ENCODE assay signal across 17 cellular contexts in the genomic region with DNA sequence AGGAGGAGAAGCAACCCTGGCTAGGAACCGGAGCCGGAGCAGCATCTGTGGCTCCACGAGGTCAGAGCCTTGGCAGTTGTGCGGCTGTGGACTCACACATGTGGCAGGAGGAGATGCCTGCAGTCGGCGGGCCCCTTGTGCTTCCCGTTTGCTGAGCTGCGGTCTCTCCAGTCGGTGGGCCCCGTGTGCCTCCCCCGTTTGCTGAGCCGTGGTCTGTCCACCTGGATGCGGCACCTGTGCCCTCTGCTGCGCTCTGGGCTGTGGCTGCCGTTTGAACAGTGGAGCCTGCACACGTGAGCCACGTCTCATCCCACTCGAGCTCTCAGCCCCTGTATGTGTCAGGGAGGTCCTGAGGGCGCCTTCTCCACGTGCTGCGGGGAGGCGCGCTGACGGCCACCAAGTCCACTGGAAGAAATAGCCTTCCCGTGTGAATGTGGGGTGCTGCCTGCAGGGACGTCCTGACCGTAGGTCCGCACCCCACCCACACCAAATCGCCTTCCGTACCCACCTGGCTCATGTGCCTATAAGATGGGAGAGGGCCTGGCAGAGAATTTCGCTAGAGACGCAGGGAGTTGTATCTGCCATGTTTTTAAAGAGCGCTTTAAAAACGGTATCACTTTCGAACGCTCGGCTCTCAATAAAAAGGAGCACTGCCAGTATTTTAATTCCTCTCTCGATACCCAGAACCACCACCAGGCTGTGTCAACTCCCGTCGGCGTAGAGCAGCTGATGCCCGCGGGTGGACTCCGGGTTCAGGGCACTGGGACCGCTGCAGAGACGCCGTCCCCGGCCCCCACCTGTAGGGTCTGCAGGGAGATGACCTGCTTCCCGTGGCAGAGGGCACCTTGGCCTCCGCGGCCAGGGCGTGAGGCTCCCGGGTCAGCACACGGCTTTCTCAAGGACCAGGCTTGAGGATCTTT.
A peak's percentile ranks its signal among the peaks of the same experiment; 100 is the strongest.
DNase-seq lines count a peak whose midpoint lies in the region; ATAC-seq, FAIRE-seq and TF ChIP-seq lines count a peak whose summit lies in the region.
"Had no signal": no experiment of that assay in that cellular context is flagged by ENCODE, and none has a peak within 500 bp of the region (broad histone marks: within the 10 kb centered on the region; RNA-seq: fewer than 3 reads in every experiment).

No MANE protein-coding gene starts in this region.

- H3K79me2 ChIP-seq in SK-N-SH (ENCODE audit: insufficient read depth): no peaks in the 10 kb centered on the region

- no peak for TF ChIP-seq EP300 in SK-N-SH (IDR thresholded peaks at IDR 0.05; ENCODE audit: borderline replicate concordance in 1 of 2, low read depth in 1 of 2, low read length in 1 of 2)

- H2AFZ ChIP-seq in SK-N-SH (ENCODE audit: low read depth): no peak overlapping the region
- H2AFZ ChIP-seq: neural progenitor cell had no signal

- intact Hi-C loops in CD14-positive monocyte (cut with micrococcal nuclease): no loop called here

- no peak for TF ChIP-seq POLR2A in H54 (IDR thresholded peaks at IDR 0.05; ENCODE audit: low read depth, low read length)

- no peak for DNase-seq in SK-N-SH
- DNase-seq in CD14-positive monocyte (ENCODE audit: low spot score): peak; percentile 31
- peak; percentile 8 for DNase-seq in activated naive CD4-positive, alpha-beta T cell treated with anti-CD3 and anti-CD28 coated beads, Interleukin-2, amount 50 U/mL, for 16 hours
- peak; percentile 78 for DNase-seq in osteocyte (ENCODE audit: extremely low spot score, unreplicated experiment)
- no peak for DNase-seq in H54 (ENCODE audit: insufficient read length, low spot score)
- DNase-seq in GM20000 (ENCODE audit: low spot score): no peak
- DNase-seq: 8988T, MM.1S, NCI-H2081, NCI-H526 treated with DMSO at 0.1 percent for 48 hours, T-helper 1 cell had no signal

- H3K36me3 Mint-ChIP-seq in CD14-positive monocyte: peaks cover 18 to 32% of the 10 kb centered on the region in 2 donors
- H3K36me3 Mint-ChIP-seq in osteocyte (ENCODE audit: unreplicated experiment): no peaks in the 10 kb centered on the region

- H3K4me1 Mint-ChIP-seq in CD14-positive monocyte: peaks cover 23% of the 10 kb centered on the region
- peaks cover 2% of the 10 kb centered on the region for H3K4me1 Mint-ChIP-seq in osteocyte (ENCODE audit: unreplicated experiment)

- TF ChIP-seq CTCF in SK-N-SH (IDR thresholded peaks at IDR 0.05) (no peak; the same call in 1 of the 2 replicates), CD14-positive monocyte (IDR thresholded peaks at IDR 0.05) (no peak), osteocyte (IDR thresholded peaks at IDR 0.05) (no peak), GM20000 (IDR thresholded peaks at IDR 0.05; ENCODE audit: extremely low read depth, missing control alignments) (no peak)

- no peaks in the 10 kb centered on the region for H3F3A ChIP-seq in SK-N-SH (replicated peaks; ENCODE audit: insufficient read depth)

- H3K4me1 ChIP-seq in SK-N-SH (ENCODE audit: control insufficient read depth in 1 of 2, insufficient read depth in 2 of 2, low read depth in 1 of 2, low read length in 1 of 2): no peaks in the 10 kb centered on the region

- peaks cover 98% of the 10 kb centered on the region for H3K27me3 ChIP-seq in SK-N-SH (ENCODE audit: insufficient read depth)

- H3K4me2 ChIP-seq in SK-N-SH: no peak overlapping the region
- H3K4me2 ChIP-seq: neural progenitor cell had no signal

- FAIRE-seq in H54 (lab: Jason Lieb, UNC): no peak
- FAIRE-seq: RCC 7860 had no signal

- H3K9ac ChIP-seq in SK-N-SH: no peak overlapping the region
- H3K9ac ChIP-seq: neural progenitor cell had no signal

- H4K20me1 ChIP-seq in SK-N-SH (ENCODE audit: insufficient read depth): no peaks in the 10 kb centered on the region

- peaks cover 16 to 19% (median 18%) of the 10 kb centered on the region in 3 donors for H3K27me3 Mint-ChIP-seq in CD14-positive monocyte (ENCODE audit: low read depth in 3 of 3)
- H3K27me3 Mint-ChIP-seq in osteocyte (ENCODE audit: unreplicated experiment): peaks cover 5% of the 10 kb centered on the region
- H3K27me3 Mint-ChIP-seq: activated T-helper 17 cell treated with anti-CD3 and anti-CD28 coated beads, Interleukin-2, amount 50 U/mL, for 72 hours had no signal

- H3K9me2 ChIP-seq in SK-N-SH: no peaks in the 10 kb centered on the region

- no peak overlapping the region for H3K27ac ChIP-seq in SK-N-SH (ENCODE audit: low read depth in 2 of 2, low read length in 1 of 2)
- H3K27ac ChIP-seq: C4-2B, neural progenitor cell had no signal

- WGBS in SK-N-SH (ENCODE audit: low lambda C conversion rate): 17% methylated on average over 24 of the region's 54 CpGs

- H3K36me3 ChIP-seq in SK-N-SH (replicated peaks in 1 of 2; ENCODE audit: control insufficient read depth in 1 of 2, insufficient read depth in 2 of 2, low read length in 1 of 2): no peaks in the 10 kb centered on the region
- H3K36me3 ChIP-seq: neural progenitor cell had no signal

- H3K9me3 ChIP-seq in SK-N-SH: no peaks in the 10 kb centered on the region

- H3K4me3 ChIP-seq in SK-N-SH (ENCODE audit: low read depth in 2 of 2, low read length in 1 of 2): no peak overlapping the region
- H3K4me3 ChIP-seq: neural progenitor cell had no signal

- peak; percentile 45 for ATAC-seq in SK-N-SH treated with all-trans-retinoic acid at 6 μM for 48 hours
- ATAC-seq in HG02642 (IDR thresholded peaks at IDR 0.05; ENCODE audit: poor library complexity, unreplicated experiment): no peak
- ATAC-seq: activated T-helper 17 cell treated with anti-CD3 and anti-CD28 coated beads, Interleukin-2, amount 50 U/mL, for 72 hours had no signal

- H3K27ac Mint-ChIP-seq in CD14-positive monocyte (no peak overlapping the region), osteocyte (ENCODE audit: unreplicated experiment) (no peak overlapping the region)
- H3K27ac Mint-ChIP-seq: activated T-helper 17 cell treated with anti-CD3 and anti-CD28 coated beads, Interleukin-2, amount 50 U/mL, for 72 hours; neural progenitor cell had no signal

- POLR2A ChIA-PET in SK-N-SH (lab: Yijun Ruan, JAX): no interaction called here

- peaks cover 0 to 5% (median 3%) of the 10 kb centered on the region in 7 donors for H3K9me3 Mint-ChIP-seq in CD14-positive monocyte
- H3K9me3 Mint-ChIP-seq in osteocyte (ENCODE audit: unreplicated experiment): no peaks in the 10 kb centered on the region
- H3K9me3 Mint-ChIP-seq: activated T-helper 17 cell treated with anti-CD3 and anti-CD28 coated beads, Interleukin-2, amount 50 U/mL, for 72 hours; neural progenitor cell had no signal

- no peak for TF ChIP-seq RAD21 in SK-N-SH (IDR thresholded peaks at IDR 0.05; ENCODE audit: low read length)

- CTCF ChIA-PET in SK-N-SH (lab: Yijun Ruan, JAX): interaction anchor here (1.4 kb wide), 1 partner anchor 15 kb away, joined by 3 read pairs; no protein-coding TSS in a partner anchor

- H3K4me3 Mint-ChIP-seq in CD14-positive monocyte (no peak overlapping the region), osteocyte (ENCODE audit: unreplicated experiment) (no peak overlapping the region)
- H3K4me3 Mint-ChIP-seq: activated T-helper 17 cell treated with anti-CD3 and anti-CD28 coated beads, Interleukin-2, amount 50 U/mL, for 72 hours; neural progenitor cell had no signal

TF ChIP-seq in SK-N-SH treated with all-trans-retinoic acid at 6 μM for 48 hours, 23 proteins besides CTCF, POLR2A, EP300 and RAD21 (continues in another document):
- TF ChIP-seq, protein P1, sequence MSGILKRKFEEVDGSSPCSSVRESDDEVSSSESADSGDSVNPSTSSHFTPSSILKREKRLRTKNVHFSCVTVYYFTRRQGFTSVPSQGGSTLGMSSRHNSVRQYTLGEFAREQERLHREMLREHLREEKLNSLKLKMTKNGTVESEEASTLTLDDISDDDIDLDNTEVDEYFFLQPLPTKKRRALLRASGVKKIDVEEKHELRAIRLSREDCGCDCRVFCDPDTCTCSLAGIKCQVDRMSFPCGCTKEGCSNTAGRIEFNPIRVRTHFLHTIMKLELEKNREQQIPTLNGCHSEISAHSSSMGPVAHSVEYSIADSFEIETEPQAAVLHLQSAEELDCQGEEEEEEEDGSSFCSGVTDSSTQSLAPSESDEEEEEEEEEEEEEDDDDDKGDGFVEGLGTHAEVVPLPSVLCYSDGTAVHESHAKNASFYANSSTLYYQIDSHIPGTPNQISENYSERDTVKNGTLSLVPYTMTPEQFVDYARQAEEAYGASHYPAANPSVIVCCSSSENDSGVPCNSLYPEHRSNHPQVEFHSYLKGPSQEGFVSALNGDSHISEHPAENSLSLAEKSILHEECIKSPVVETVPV (CRISPR knock-in tag; IDR thresholded peaks at IDR 0.05): no peak

TF ChIP-seq in SK-N-SH, 30 proteins besides CTCF, POLR2A, EP300 and RAD21 (continues in another document):
- TF ChIP-seq, protein P2, sequence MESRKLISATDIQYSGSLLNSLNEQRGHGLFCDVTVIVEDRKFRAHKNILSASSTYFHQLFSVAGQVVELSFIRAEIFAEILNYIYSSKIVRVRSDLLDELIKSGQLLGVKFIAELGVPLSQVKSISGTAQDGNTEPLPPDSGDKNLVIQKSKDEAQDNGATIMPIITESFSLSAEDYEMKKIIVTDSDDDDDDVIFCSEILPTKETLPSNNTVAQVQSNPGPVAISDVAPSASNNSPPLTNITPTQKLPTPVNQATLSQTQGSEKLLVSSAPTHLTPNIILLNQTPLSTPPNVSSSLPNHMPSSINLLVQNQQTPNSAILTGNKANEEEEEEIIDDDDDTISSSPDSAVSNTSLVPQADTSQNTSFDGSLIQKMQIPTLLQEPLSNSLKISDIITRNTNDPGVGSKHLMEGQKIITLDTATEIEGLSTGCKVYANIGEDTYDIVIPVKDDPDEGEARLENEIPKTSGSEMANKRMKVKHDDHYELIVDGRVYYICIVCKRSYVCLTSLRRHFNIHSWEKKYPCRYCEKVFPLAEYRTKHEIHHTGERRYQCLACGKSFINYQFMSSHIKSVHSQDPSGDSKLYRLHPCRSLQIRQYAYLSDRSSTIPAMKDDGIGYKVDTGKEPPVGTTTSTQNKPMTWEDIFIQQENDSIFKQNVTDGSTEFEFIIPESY (IDR thresholded peaks at IDR 0.05; ENCODE audit: borderline replicate concordance, low read depth): no peak
- no peak for TF ChIP-seq FOXJ3 (CRISPR knock-in tag; IDR thresholded peaks at IDR 0.05)
- TF ChIP-seq RCOR1 (IDR thresholded peaks at IDR 0.05; ENCODE audit: low read length): no peak
- TF ChIP-seq, protein P3, sequence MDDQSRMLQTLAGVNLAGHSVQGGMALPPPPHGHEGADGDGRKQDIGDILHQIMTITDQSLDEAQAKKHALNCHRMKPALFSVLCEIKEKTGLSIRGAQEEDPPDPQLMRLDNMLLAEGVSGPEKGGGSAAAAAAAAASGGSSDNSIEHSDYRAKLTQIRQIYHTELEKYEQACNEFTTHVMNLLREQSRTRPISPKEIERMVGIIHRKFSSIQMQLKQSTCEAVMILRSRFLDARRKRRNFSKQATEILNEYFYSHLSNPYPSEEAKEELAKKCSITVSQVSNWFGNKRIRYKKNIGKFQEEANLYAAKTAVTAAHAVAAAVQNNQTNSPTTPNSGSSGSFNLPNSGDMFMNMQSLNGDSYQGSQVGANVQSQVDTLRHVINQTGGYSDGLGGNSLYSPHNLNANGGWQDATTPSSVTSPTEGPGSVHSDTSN (IDR thresholded peaks at IDR 0.05): no peak
- TF ChIP-seq GABPA (IDR thresholded peaks at IDR 0.05; ENCODE audit: low read depth): no peak
- TF ChIP-seq TCF12 (IDR thresholded peaks at IDR 0.05): no peak
- TF ChIP-seq MEF2A (IDR thresholded peaks at IDR 0.05; ENCODE audit: borderline replicate concordance, low read depth): no peak
- TF ChIP-seq POLR2AphosphoS5 (IDR thresholded peaks at IDR 0.05; ENCODE audit: low read depth, low read length): no peak

Comparison
In these comparisons a context has a peak if more than half of its experiments do, and no peak if none do; other contexts are left out.
1. DNase-seq: peak in CD14-positive monocyte (single experiment), activated naive CD4-positive, alpha-beta T cell treated with anti-CD3 and anti-CD28 coated beads, Interleukin-2, amount 50 U/mL, for 16 hours (single experiment) and osteocyte (single experiment); none in SK-N-SH (single experiment), H54 (single experiment) and GM20000 (single experiment).